Comparison of ENCODE assay signal across 8 cellular contexts in the genomic region with DNA sequence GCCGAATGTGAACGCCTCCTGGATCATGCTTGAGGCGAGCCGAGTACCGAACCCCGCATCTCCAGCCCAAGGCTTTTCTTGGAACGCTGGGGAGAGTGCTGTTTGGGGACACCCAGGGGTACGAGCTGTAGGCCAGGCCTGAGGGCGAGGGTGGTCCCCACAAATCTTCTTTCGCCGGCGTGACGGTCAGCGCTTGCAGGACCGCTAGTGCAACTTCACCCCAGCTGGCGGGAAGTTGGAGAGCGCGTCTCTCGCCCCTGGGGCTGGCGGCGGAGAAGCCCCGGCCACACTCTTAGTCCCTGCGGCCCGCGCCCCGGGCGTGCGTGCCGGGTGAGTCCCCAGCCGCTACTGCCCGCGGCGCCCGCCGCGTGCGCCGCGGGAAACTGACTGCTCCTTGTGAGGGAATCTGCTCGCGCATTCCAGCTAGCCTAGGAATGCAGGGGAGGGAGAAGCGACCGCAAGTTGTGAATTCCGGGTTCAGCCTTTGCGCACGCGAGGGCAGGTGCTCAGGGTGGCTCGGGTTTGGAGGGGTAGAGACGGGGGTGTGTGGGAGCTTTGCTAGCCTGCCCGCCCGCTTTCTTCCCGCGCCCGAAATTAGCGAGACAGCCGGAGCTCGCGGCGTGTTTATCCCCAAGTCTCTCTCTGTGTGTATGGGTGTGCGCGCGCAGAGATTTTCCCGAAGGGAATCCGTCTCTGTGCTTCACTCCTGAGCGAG. TPM values are rescaled to one million over a fixed set of nuclear protein-coding genes. Genes with fewer than 3 reads are reported as not detected.
DNase-seq lines count a peak whose midpoint lies in the region; ATAC-seq and TF ChIP-seq lines count a peak whose summit lies in the region.

No MANE protein-coding gene starts in this region.

- H3K36me3 ChIP-seq in Caco-2 (ENCODE audit: control insufficient read depth, insufficient read depth, low read length) (no peaks in the 10 kb centered on the region), HUES6 (ENCODE audit: control insufficient read depth, insufficient read depth, low read length) (no peaks in the 10 kb centered on the region), hepatocyte (replicated peaks; ENCODE audit: insufficient read depth, low read depth) (no peaks in the 10 kb centered on the region), skeletal muscle satellite cell (ENCODE audit: insufficient read depth, low read length) (no peaks in the 10 kb centered on the region)

- peaks cover 12% of the 10 kb centered on the region for H3K27me3 ChIP-seq in Caco-2 (replicated peaks; ENCODE audit: control insufficient read depth, insufficient read depth, low read length)
- H3K27me3 ChIP-seq in HUES6 (ENCODE audit: control insufficient read depth, insufficient read depth, low read length) = peaks cover 96% of the 10 kb centered on the region
- H3K27me3 ChIP-seq in hepatocyte = peaks cover 96% of the 10 kb centered on the region
- peaks cover 93% of the 10 kb centered on the region for H3K27me3 ChIP-seq in skeletal muscle satellite cell (ENCODE audit: control insufficient read depth, insufficient read depth, low read length)

- H3K4me1 Mint-ChIP-seq in Caco-2 (ENCODE audit: low read depth, unreplicated experiment) = peaks cover under 1% of the 10 kb centered on the region
- H3K4me1 Mint-ChIP-seq in activated naive CD8-positive, alpha-beta T cell treated with anti-CD3 and anti-CD28 coated beads for 36 hours = peaks cover 25% of the 10 kb centered on the region

- no TSS peak for BruUV-seq in Caco-2 (replicated peaks; lab: Mats Ljungman, UMichigan)

- CTCF ChIA-PET in Caco-2 (lab: Charles Lee) = interaction anchor here (0.6 to 2.6 kb wide), 3 partner anchors 43 to 154 kb away, joined by 3 to 12 read pairs (median 4); no protein-coding TSS in a partner anchor

- H3K27ac Mint-ChIP-seq in Caco-2 (ENCODE audit: unreplicated experiment) = no peak overlapping the region
- no peak overlapping the region for H3K27ac Mint-ChIP-seq in activated naive CD8-positive, alpha-beta T cell treated with anti-CD3 and anti-CD28 coated beads for 36 hours

- no peak for ATAC-seq in HG02588 (IDR thresholded peaks at IDR 0.05; ENCODE audit: unreplicated experiment)

- H3K4me1 ChIP-seq in Caco-2 = peaks cover 6% of the 10 kb centered on the region; the same call in 1 of the 2 replicates
- peaks cover 33% of the 10 kb centered on the region for H3K4me1 ChIP-seq in HUES6 (ENCODE audit: control insufficient read depth, insufficient read depth, low read length)
- peaks cover 30% of the 10 kb centered on the region for H3K4me1 ChIP-seq in hepatocyte (ENCODE audit: insufficient read depth)
- H3K4me1 ChIP-seq in skeletal muscle satellite cell (ENCODE audit: control insufficient read depth, insufficient read depth, low read length) = peaks cover 36% of the 10 kb centered on the region

- H3K36me3 Mint-ChIP-seq in Caco-2 (ENCODE audit: insufficient read depth, unreplicated experiment) = no peaks in the 10 kb centered on the region
- no peaks in the 10 kb centered on the region for H3K36me3 Mint-ChIP-seq in activated naive CD8-positive, alpha-beta T cell treated with anti-CD3 and anti-CD28 coated beads for 36 hours

- no peaks in the 10 kb centered on the region for H3K79me2 ChIP-seq in hepatocyte

- H3K9ac ChIP-seq in HUES6 (ENCODE audit: low read length) (peak overlapping the region; percentile 83), skeletal muscle satellite cell (ENCODE audit: low read depth, low read length) (peak overlapping the region; percentile 38)

- no peaks in the 10 kb centered on the region for H3K9me2 ChIP-seq in hepatocyte (replicated peaks; ENCODE audit: insufficient read depth)

- H3K4me2 ChIP-seq in hepatocyte (peak overlapping the region; percentile 100), skeletal muscle satellite cell (ENCODE audit: low read length) (peak overlapping the region; percentile 93)

- no peaks in the 10 kb centered on the region for H3K9me3 Mint-ChIP-seq in Caco-2 (ENCODE audit: unreplicated experiment)
- no peaks in the 10 kb centered on the region for H3K9me3 Mint-ChIP-seq in activated naive CD8-positive, alpha-beta T cell treated with anti-CD3 and anti-CD28 coated beads for 36 hours

- WGBS in hepatocyte (ENCODE audit: low lambda C conversion rate, missing lambda C conversion rate) = 1% methylated on average over 58 of the region's 65 CpGs

- peak overlapping the region; percentile 20 for H2AFZ ChIP-seq in hepatocyte

- H3K9me3 ChIP-seq in Caco-2 (no peaks in the 10 kb centered on the region), HUES6 (ENCODE audit: control insufficient read depth, insufficient read depth, low read depth, low read length) (no peaks in the 10 kb centered on the region), hepatocyte (ENCODE audit: low read depth) (no peaks in the 10 kb centered on the region), skeletal muscle satellite cell (replicated peaks; ENCODE audit: low read length) (no peaks in the 10 kb centered on the region)

- H4K20me1 ChIP-seq in hepatocyte (ENCODE audit: insufficient read depth, poor library complexity, severe bottlenecking) = no peaks in the 10 kb centered on the region

- H3K27ac ChIP-seq in HUES6 (ENCODE audit: low read depth, low read length) = no peak overlapping the region
- H3K27ac ChIP-seq in hepatocyte = no peak overlapping the region

- H3K4me3 Mint-ChIP-seq in Caco-2 (ENCODE audit: unreplicated experiment) = peak overlapping the region; percentile 79
- peak overlapping the region; percentile 61 for H3K4me3 Mint-ChIP-seq in activated naive CD8-positive, alpha-beta T cell treated with anti-CD3 and anti-CD28 coated beads for 36 hours

- POLR2A ChIA-PET in Caco-2 (lab: Charles Lee) = no interaction called here

- H3K4me3 ChIP-seq in Caco-2 (ENCODE audit: low read depth, low read length) (peak overlapping the region; percentile 60), HUES6 (ENCODE audit: low read depth, low read length) (peak overlapping the region; percentile 74), hepatocyte (peak overlapping the region; percentile 55), skeletal muscle satellite cell (ENCODE audit: low read length) (peak overlapping the region; percentile 76)

- DNase-seq in Caco-2 = peak; percentile 38 to 55
- DNase-seq in activated naive CD8-positive, alpha-beta T cell treated with anti-CD3 and anti-CD28 coated beads for 36 hours = no peak
- peak; percentile 46 for DNase-seq in hepatocyte (ENCODE audit: low spot score)
- no peak for DNase-seq in SIG-M5 (lab: John Stamatoyannopoulos, UW)
- no peak for DNase-seq in NCI-H2196 treated with DMSO at 0.1 percent for 48 hours (lab: John Stamatoyannopoulos, UW; ENCODE audit: unreplicated experiment)

- H3K27me3 Mint-ChIP-seq in Caco-2 (ENCODE audit: insufficient read depth, unreplicated experiment) = peaks cover 23% of the 10 kb centered on the region
- H3K27me3 Mint-ChIP-seq in activated naive CD8-positive, alpha-beta T cell treated with anti-CD3 and anti-CD28 coated beads for 36 hours = peaks cover 90% of the 10 kb centered on the region

- intact Hi-C loops in Caco-2 (cut with micrococcal nuclease; ENCODE audit: unreplicated experiment) = loop anchor here (5.0 kb wide), 1 partner anchor 44 kb away; no protein-coding TSS in a partner anchor

- TF ChIP-seq CTCF in Caco-2 (IDR thresholded peaks at IDR 0.05; ENCODE audit: insufficient read depth in 1 of 2, low read depth in 1 of 2, low read length in 1 of 2, severe bottlenecking in 1 of 2, unreplicated experiment in 1 of 2) (no peak), hepatocyte (IDR thresholded peaks at IDR 0.05; ENCODE audit: poor library complexity) (no peak)

RNA-seq across cellular contexts. Expression of a gene that starts 0.9 kb away (rescaled TPM):
- total RNA-seq in Caco-2 (2022) = 0.16 and 0.19 TPM in 2 replicates
- total RNA-seq in activated naive CD8-positive, alpha-beta T cell treated with anti-CD3 and anti-CD28 coated beads for 36 hours = not detected
- total RNA-seq in hepatocyte = 0.03 TPM in 1 of 2 replicates, not detected in the other
- polyA plus RNA-seq in hepatocyte = 0.28 and 0.49 TPM in 2 replicates
- not detected in 2 replicates for total RNA-seq in skeletal muscle satellite cell (2012; rRNA removed)

Comparison
In these comparisons a context has a peak if more than half of its experiments do, and no peak if none do; other contexts are left out.
1. DNase-seq: peak in Caco-2 (2 of 2) and hepatocyte (single experiment); none in activated naive CD8-positive, alpha-beta T cell treated with anti-CD3 and anti-CD28 coated beads for 36 hours (single experiment), SIG-M5 (single experiment) and NCI-H2196 treated with DMSO at 0.1 percent for 48 hours (single experiment).
2. Peak in every context shown above with its lines, with median percentiles within 50 percentile points of each other: H3K4me3 ChIP-seq.